In the genomic region with DNA sequence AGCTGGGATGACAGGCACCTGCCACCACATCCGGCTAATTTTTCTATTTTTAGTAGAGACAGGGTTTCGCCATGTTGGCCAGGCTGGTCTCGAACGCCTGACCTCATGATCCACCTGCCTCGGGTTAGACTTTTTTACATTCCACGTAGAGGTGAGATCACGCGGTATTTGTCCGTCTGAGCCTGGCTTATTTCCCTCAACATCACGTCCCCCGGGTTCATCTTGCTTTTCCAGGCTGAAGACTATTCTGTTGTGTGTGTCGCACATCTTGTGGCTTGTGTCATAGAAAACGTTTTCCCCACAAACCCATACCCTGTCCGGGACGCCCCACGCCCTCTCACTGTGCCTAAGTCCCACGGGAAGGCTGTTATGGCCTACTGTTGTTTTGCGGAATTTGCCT, we compare ENCODE assay signal across 13 cellular contexts.
A peak's percentile ranks its signal among the peaks of the same experiment; 100 is the strongest.
DNase-seq lines count a peak whose midpoint lies in the region; ATAC-seq lines count a peak whose summit lies in the region.
"Had no signal": no experiment of that assay in that cellular context is flagged by ENCODE, and none has a peak within 500 bp of the region (broad histone marks: within the 10 kb centered on the region; RNA-seq: fewer than 3 reads in every experiment).

No MANE protein-coding gene starts in this region.

- H4K12ac ChIP-seq in trophoblast cell (ENCODE audit: low read depth, low read length), result no peak overlapping the region

- no peaks in the 10 kb centered on the region for H3K79me2 ChIP-seq in trophoblast cell (ENCODE audit: control insufficient read depth, insufficient read depth, low read length, poor library complexity)

- H3K79me1 ChIP-seq in trophoblast cell (ENCODE audit: low read length), result no peaks in the 10 kb centered on the region

- no peak overlapping the region for H3K4me3 ChIP-seq in trophoblast cell (ENCODE audit: low read depth, low read length)
- H3K4me3 ChIP-seq: ascending aorta, suprapubic skin had no signal

- peak overlapping the region; percentile 62 for H3K27ac Mint-ChIP-seq in activated CD4-positive, alpha-beta T cell treated with anti-CD3 and anti-CD28 coated beads for 36 hours
- H3K27ac Mint-ChIP-seq in T-helper 2 cell treated with Interferon-gamma antibody and Interleukin-4, amounts not matched to agents 5 μg/mL and 100 μg/mL, for 36 hours, result peak overlapping the region; percentile 79

- no peak overlapping the region for H3K4ac ChIP-seq in trophoblast cell (ENCODE audit: low read depth, low read length)

- H3K18ac ChIP-seq in trophoblast cell (ENCODE audit: low read length), result no peak overlapping the region

- no peak overlapping the region for H2BK12ac ChIP-seq in trophoblast cell (ENCODE audit: low read length)

- H3K36me3 Mint-ChIP-seq in activated CD4-positive, alpha-beta T cell treated with anti-CD3 and anti-CD28 coated beads for 36 hours (ENCODE audit: low read depth), result no peaks in the 10 kb centered on the region
- no peaks in the 10 kb centered on the region for H3K36me3 Mint-ChIP-seq in T-helper 2 cell treated with Interferon-gamma antibody and Interleukin-4, amounts not matched to agents 5 μg/mL and 100 μg/mL, for 36 hours (ENCODE audit: low read depth)

- H3K27me3 ChIP-seq in trophoblast cell (ENCODE audit: insufficient read depth, low read length), result no peaks in the 10 kb centered on the region
- H3K27me3 ChIP-seq: ascending aorta, suprapubic skin had no signal

- peak overlapping the region; percentile 54 for H3K23ac ChIP-seq in trophoblast cell (ENCODE audit: low read length)

- POLR2A ChIA-PET in activated CD4-positive, alpha-beta T cell treated with anti-CD3 and anti-CD28 coated beads for 36 hours (lab: Charles Lee), result no interaction called here

- H2BK5ac ChIP-seq in trophoblast cell (ENCODE audit: low read depth, low read length, poor library complexity), result no peak overlapping the region

- no peak overlapping the region for H2AK5ac ChIP-seq in trophoblast cell (ENCODE audit: low read length)

- no peak overlapping the region for H3K9ac ChIP-seq in trophoblast cell (ENCODE audit: low read length)

- H3K14ac ChIP-seq in trophoblast cell (ENCODE audit: low read length), result no peak overlapping the region

- H3K4me1 ChIP-seq in trophoblast cell (ENCODE audit: control insufficient read depth in 1 of 2, insufficient read depth in 2 of 2, low read length in 2 of 2), result no peaks in the 10 kb centered on the region
- H3K4me1 ChIP-seq: ascending aorta, suprapubic skin had no signal

- DNase-seq in activated CD4-positive, alpha-beta T cell treated with anti-CD3 and anti-CD28 coated beads for 36 hours, result peak; percentile 7
- no peak for DNase-seq in activated CD4-positive, alpha-beta T cell treated with anti-CD3 and anti-CD28 coated beads, Interleukin-2, amount 50 U/mL, for 1 hour
- no peak for DNase-seq in T-helper 2 cell treated with Interferon-gamma antibody and Interleukin-4, amounts not matched to agents 5 μg/mL and 100 μg/mL, for 36 hours (ENCODE audit: low spot score)
- DNase-seq in trophoblast cell (no peak), left cardiac atrium (no peak), Right ventricle myocardium superior (no peak)
- DNase-seq: NCI-H1417 treated with DMSO at 0.1 percent for 48 hours; stimulated activated CD4-positive, alpha-beta T cell treated with anti-CD3 and anti-CD28 coated beads, Interleukin-1b, Interleukin-23, amount 100 ng/mL, for 48 hours had no signal

- H4K8ac ChIP-seq in trophoblast cell (ENCODE audit: low read depth, low read length), result no peak overlapping the region

- H3K4me1 Mint-ChIP-seq in activated CD4-positive, alpha-beta T cell treated with anti-CD3 and anti-CD28 coated beads for 36 hours, result peaks cover 19% of the 10 kb centered on the region
- peaks cover 12% of the 10 kb centered on the region for H3K4me1 Mint-ChIP-seq in T-helper 2 cell treated with Interferon-gamma antibody and Interleukin-4, amounts not matched to agents 5 μg/mL and 100 μg/mL, for 36 hours (ENCODE audit: low read depth)

- no peaks in the 10 kb centered on the region for H3K9me3 ChIP-seq in trophoblast cell (ENCODE audit: insufficient read depth, low read depth, low read length)
- H3K9me3 ChIP-seq: ascending aorta, suprapubic skin had no signal

- WGBS in trophoblast cell (ENCODE audit: extremely low coverage, insufficient coverage, insufficient read length), result no CpG with 5 or more reads among the region's 18 CpGs

- peak overlapping the region; percentile 39 for H3K4me3 Mint-ChIP-seq in activated CD4-positive, alpha-beta T cell treated with anti-CD3 and anti-CD28 coated beads for 36 hours
- peak overlapping the region; percentile 45 for H3K4me3 Mint-ChIP-seq in T-helper 2 cell treated with Interferon-gamma antibody and Interleukin-4, amounts not matched to agents 5 μg/mL and 100 μg/mL, for 36 hours

- no peak overlapping the region for H2AFZ ChIP-seq in trophoblast cell (ENCODE audit: insufficient read depth, low read length, poor library complexity)

- no peak overlapping the region for H3K4me2 ChIP-seq in trophoblast cell (ENCODE audit: low read length)

- no peaks in the 10 kb centered on the region for H3K36me3 ChIP-seq in trophoblast cell (ENCODE audit: control insufficient read depth in 1 of 2, insufficient read depth in 2 of 2, low read length in 2 of 2)
- H3K36me3 ChIP-seq: ascending aorta, suprapubic skin had no signal

- H4K91ac ChIP-seq in trophoblast cell (ENCODE audit: low read depth, low read length), result no peak overlapping the region

- intact Hi-C loops in activated CD4-positive, alpha-beta T cell treated with anti-CD3 and anti-CD28 coated beads for 36 hours (cut with DNase I, micrococcal nuclease), result no loop called here
- intact Hi-C loops in left cardiac atrium (cut with DNase I), result no loop called here
- intact Hi-C loops in Right ventricle myocardium superior (cut with DNase I), result no loop called here

- peaks cover 8% of the 10 kb centered on the region for H3K27me3 Mint-ChIP-seq in activated CD4-positive, alpha-beta T cell treated with anti-CD3 and anti-CD28 coated beads for 36 hours
- H3K27me3 Mint-ChIP-seq in T-helper 2 cell treated with Interferon-gamma antibody and Interleukin-4, amounts not matched to agents 5 μg/mL and 100 μg/mL, for 36 hours (ENCODE audit: low read depth), result no peaks in the 10 kb centered on the region

- CTCF ChIA-PET in activated CD4-positive, alpha-beta T cell treated with anti-CD3 and anti-CD28 coated beads for 36 hours (lab: Charles Lee), result no interaction called here

- H3K27ac ChIP-seq in trophoblast cell (ENCODE audit: low read depth, low read length), result no peak overlapping the region
- H3K27ac ChIP-seq: ascending aorta, suprapubic skin had no signal

- ATAC-seq in activated CD4-positive, alpha-beta T cell treated with anti-CD3 and anti-CD28 coated beads for 36 hours, result no peak
- ATAC-seq in HG02943 (IDR thresholded peaks at IDR 0.05; ENCODE audit: low read depth, unreplicated experiment) (peak; percentile 47), left cardiac atrium (no peak), Right ventricle myocardium superior (ENCODE audit: poor library complexity) (no peak), HG02623 (IDR thresholded peaks at IDR 0.05; ENCODE audit: unreplicated experiment) (no peak)
- ATAC-seq: Panc1 had no signal

- no peaks in the 10 kb centered on the region for H3K9me3 Mint-ChIP-seq in activated CD4-positive, alpha-beta T cell treated with anti-CD3 and anti-CD28 coated beads for 36 hours (ENCODE audit: low read depth)
- peaks cover 3% of the 10 kb centered on the region for H3K9me3 Mint-ChIP-seq in T-helper 2 cell treated with Interferon-gamma antibody and Interleukin-4, amounts not matched to agents 5 μg/mL and 100 μg/mL, for 36 hours

- H2BK120ac ChIP-seq in trophoblast cell (ENCODE audit: insufficient read depth, low read length, poor library complexity), result no peak overlapping the region
